ENCODE assay signal across 25 cellular contexts in genomic region chr6:138377844-138378243, GRCh38. TPM values are rescaled to one million over a fixed set of nuclear protein-coding genes. Genes with fewer than 3 reads are reported as not detected.
DNase-seq lines count a peak whose midpoint lies in the region; ATAC-seq and TF ChIP-seq lines count a peak whose summit lies in the region.
"Had no signal": no experiment of that assay in that cellular context is flagged by ENCODE, and none has a peak within 500 bp of the region (broad histone marks: within the 10 kb centered on the region; RNA-seq: fewer than 3 reads in every experiment).

Gene SMIM28, plus strand, starts transcription at chr6:138377905. Its CDS starts 168 bp downstream, at chr6:138378073.

- H3K27me3 Mint-ChIP-seq in endodermal cell (ENCODE audit: insufficient read depth), result no peaks in the 10 kb centered on the region
- peaks cover 5% of the 10 kb centered on the region for H3K27me3 Mint-ChIP-seq in activated T-helper 1 cell treated with anti-CD3 and anti-CD28 coated beads, Interleukin-12 subunit alpha, Interleukin-12 subunit beta, Interleukin-2, Interleukin-4 antibody, amounts not matched to agents 30 ng/mL and 10 ng/mL and 1 ng/mL, durations not matched to agents 14 hours and 24 hours and 36 hours (ENCODE audit: insufficient read depth)

- no peaks in the 10 kb centered on the region for H3K27me3 ChIP-seq in endodermal cell (ENCODE audit: control insufficient read depth, insufficient read depth, low read length, poor library complexity, severe bottlenecking)
- H3K27me3 ChIP-seq: esophagus squamous epithelium, gastroesophageal sphincter had no signal

- no peak for TF ChIP-seq CTCF in C4-2B (conservative IDR thresholded peaks at IDR 0.05)
- TF ChIP-seq CTCF in endodermal cell (conservative IDR thresholded peaks at IDR 0.05), result no peak
- no peak for TF ChIP-seq CTCF in OCI-LY7 (conservative IDR thresholded peaks at IDR 0.05; ENCODE audit: low read length)

- BruUV-seq in OCI-LY7 (replicated peaks; lab: Mats Ljungman, UMichigan), result no TSS peak

- H3K79me2 ChIP-seq in OCI-LY7 (ENCODE audit: insufficient read depth, low read depth, low read length), result no peaks in the 10 kb centered on the region

- H3K4me1 ChIP-seq in endodermal cell (ENCODE audit: control insufficient read depth, insufficient read depth, low read length) (peaks cover 8% of the 10 kb centered on the region), OCI-LY7 (ENCODE audit: insufficient read depth, low read length, poor library complexity, severe bottlenecking) (no peaks in the 10 kb centered on the region)
- H3K4me1 ChIP-seq: esophagus squamous epithelium, gastroesophageal sphincter, HAP-1, tibial artery had no signal

- 85% methylated on average over 6 of the region's 6 CpGs; no CpG with 5 or more reads in 1 of the 2 experiments for WGBS in endodermal cell (ENCODE audit: insufficient coverage in 1 of 2, insufficient read length in 1 of 2), 2 experiments

- no peaks in the 10 kb centered on the region for H3K9me3 Mint-ChIP-seq in endodermal cell
- H3K9me3 Mint-ChIP-seq in activated T-helper 1 cell treated with anti-CD3 and anti-CD28 coated beads, Interleukin-12 subunit alpha, Interleukin-12 subunit beta, Interleukin-2, Interleukin-4 antibody, amounts not matched to agents 30 ng/mL and 10 ng/mL and 1 ng/mL, durations not matched to agents 14 hours and 24 hours and 36 hours, result no peaks in the 10 kb centered on the region
- H3K9me3 Mint-ChIP-seq: effector memory CD8-positive, alpha-beta T cell; natural killer cell treated with Interleukin-12 subunit alpha and Interleukin-12 subunit beta and Interleukin-15 and Interleukin-18, amount 100 ng/mL, for 72 hours had no signal

- no peaks in the 10 kb centered on the region for H3K9me3 ChIP-seq in endodermal cell (ENCODE audit: control insufficient read depth, low read length)
- no peaks in the 10 kb centered on the region for H3K9me3 ChIP-seq in OCI-LY7 (ENCODE audit: low read length)
- H3K9me3 ChIP-seq: esophagus squamous epithelium, gastroesophageal sphincter, HAP-1, tibial artery had no signal

- H3K27ac ChIP-seq in C4-2B, result peak within 1 kb of the TSS; percentile 16; the same call in 1 of the 2 replicates
- no peak within 1 kb of the TSS for H3K27ac ChIP-seq in endodermal cell (ENCODE audit: low read depth, low read length)
- no peak within 1 kb of the TSS for H3K27ac ChIP-seq in OCI-LY7 (ENCODE audit: low read depth, low read length, poor library complexity, severe bottlenecking)
- H3K27ac ChIP-seq: esophagus squamous epithelium, gastroesophageal sphincter, tibial artery had no signal

- H3K27ac Mint-ChIP-seq in endodermal cell, result peak within 1 kb of the TSS; percentile 14
- no peak within 1 kb of the TSS for H3K27ac Mint-ChIP-seq in activated T-helper 1 cell treated with anti-CD3 and anti-CD28 coated beads, Interleukin-12 subunit alpha, Interleukin-12 subunit beta, Interleukin-2, Interleukin-4 antibody, amounts not matched to agents 30 ng/mL and 10 ng/mL and 1 ng/mL, durations not matched to agents 14 hours and 24 hours and 36 hours
- H3K27ac Mint-ChIP-seq: CD4-positive, CD25-positive, alpha-beta regulatory T cell; effector memory CD8-positive, alpha-beta T cell; natural killer cell treated with Interleukin-12 subunit alpha and Interleukin-12 subunit beta and Interleukin-15 and Interleukin-18, amount 100 ng/mL, for 72 hours had no signal

- peaks cover 30% of the 10 kb centered on the region for H3K4me1 Mint-ChIP-seq in endodermal cell
- no peaks in the 10 kb centered on the region for H3K4me1 Mint-ChIP-seq in activated T-helper 1 cell treated with anti-CD3 and anti-CD28 coated beads, Interleukin-12 subunit alpha, Interleukin-12 subunit beta, Interleukin-2, Interleukin-4 antibody, amounts not matched to agents 30 ng/mL and 10 ng/mL and 1 ng/mL, durations not matched to agents 14 hours and 24 hours and 36 hours (ENCODE audit: low read depth)
- H3K4me1 Mint-ChIP-seq: CD4-positive, CD25-positive, alpha-beta regulatory T cell had no signal

- intact Hi-C loops in OCI-LY7 (cut with micrococcal nuclease; ENCODE audit: unreplicated experiment), result no loop called here
- intact Hi-C loops in activated T-helper 1 cell treated with anti-CD3 and anti-CD28 coated beads, Interleukin-12 subunit alpha, Interleukin-12 subunit beta, Interleukin-2, Interleukin-4 antibody, amounts not matched to agents 30 ng/mL and 10 ng/mL and 1 ng/mL, durations not matched to agents 14 hours and 24 hours and 36 hours (cut with micrococcal nuclease), result no loop called here

- H3K4me2 ChIP-seq in OCI-LY7 (ENCODE audit: low read length), result no peak within 1 kb of the TSS

- H3K36me3 ChIP-seq in endodermal cell (ENCODE audit: control insufficient read depth, insufficient read depth, low read length) (no peaks in the 10 kb centered on the region), OCI-LY7 (ENCODE audit: insufficient read depth, low read length) (no peaks in the 10 kb centered on the region)
- H3K36me3 ChIP-seq: esophagus squamous epithelium, gastroesophageal sphincter, HAP-1, tibial artery had no signal

- no peak within 1 kb of the TSS for H3K4me3 Mint-ChIP-seq in endodermal cell
- no peak within 1 kb of the TSS for H3K4me3 Mint-ChIP-seq in activated T-helper 1 cell treated with anti-CD3 and anti-CD28 coated beads, Interleukin-12 subunit alpha, Interleukin-12 subunit beta, Interleukin-2, Interleukin-4 antibody, amounts not matched to agents 30 ng/mL and 10 ng/mL and 1 ng/mL, durations not matched to agents 14 hours and 24 hours and 36 hours
- H3K4me3 Mint-ChIP-seq: effector memory CD8-positive, alpha-beta T cell; natural killer cell treated with Interleukin-12 subunit alpha and Interleukin-12 subunit beta and Interleukin-15 and Interleukin-18, amount 100 ng/mL, for 72 hours had no signal

- H3K9ac ChIP-seq in endodermal cell (ENCODE audit: extremely low read depth, low read length, poor library complexity, severe bottlenecking), result no peak within 1 kb of the TSS

- peak; percentile 51 for DNase-seq in NCI-H1092 (lab: John Stamatoyannopoulos, UW)
- DNase-seq in NCI-H2196 (lab: John Stamatoyannopoulos, UW; ENCODE audit: unreplicated experiment), result peak; percentile 34
- peak; percentile 59 for DNase-seq in endodermal cell
- DNase-seq in OCI-LY7 (ENCODE audit: low spot score), result no peak
- no peak for DNase-seq in activated CD4-positive, alpha-beta T cell treated with anti-CD3 and anti-CD28 coated beads, Interleukin-2, amount 50 U/mL, for 1 hour
- no peak for DNase-seq in activated T-helper 1 cell treated with anti-CD3 and anti-CD28 coated beads, Interleukin-12 subunit alpha, Interleukin-12 subunit beta, Interleukin-2, Interleukin-4 antibody, amounts not matched to agents 30 ng/mL and 10 ng/mL and 1 ng/mL, durations not matched to agents 14 hours and 24 hours and 36 hours (ENCODE audit: low spot score)
- DNase-seq: activated CD4-positive, alpha-beta T cell treated with anti-CD3 and anti-CD28 coated beads for 4 hours; CD4-positive, CD25-positive, alpha-beta regulatory T cell; effector memory CD8-positive, alpha-beta T cell; esophagus squamous epithelium; Kasumi-1; kidney glomerular epithelial cell; NCI-H1436; NCI-H524 treated with DMSO at 0.1 percent for 48 hours; OCI-M1; Right ventricle myocardium superior; stimulated activated naive CD4-positive, alpha-beta T cell treated with Interleukin-2 at 50 U/mL for 16 hours; tibial artery had no signal

- no peak within 1 kb of the TSS for H2AFZ ChIP-seq in OCI-LY7 (ENCODE audit: low read length)

- H4K20me1 ChIP-seq in OCI-LY7 (ENCODE audit: insufficient read depth, low read length), result no peaks in the 10 kb centered on the region

- no peaks in the 10 kb centered on the region for H3K9me2 ChIP-seq in OCI-LY7 (ENCODE audit: insufficient read depth, low read length)

- CTCF ChIA-PET in OCI-LY7 (lab: Charles Lee; ENCODE audit: unreplicated experiment), result no interaction called here

- POLR2A ChIA-PET in OCI-LY7 (lab: Charles Lee), result interaction anchor here (1.0 kb wide), 1 partner anchor 38 kb away, joined by 3 read pairs; no protein-coding TSS in a partner anchor

- no peaks in the 10 kb centered on the region for H3K36me3 Mint-ChIP-seq in endodermal cell (ENCODE audit: low read depth)
- no peaks in the 10 kb centered on the region for H3K36me3 Mint-ChIP-seq in activated T-helper 1 cell treated with anti-CD3 and anti-CD28 coated beads, Interleukin-12 subunit alpha, Interleukin-12 subunit beta, Interleukin-2, Interleukin-4 antibody, amounts not matched to agents 30 ng/mL and 10 ng/mL and 1 ng/mL, durations not matched to agents 14 hours and 24 hours and 36 hours (ENCODE audit: low read depth)
- H3K36me3 Mint-ChIP-seq: CD4-positive, CD25-positive, alpha-beta regulatory T cell; natural killer cell treated with Interleukin-12 subunit alpha and Interleukin-12 subunit beta and Interleukin-15 and Interleukin-18, amount 100 ng/mL, for 72 hours had no signal

- H3K4me3 ChIP-seq in endodermal cell (ENCODE audit: low read length), result no peak within 1 kb of the TSS
- H3K4me3 ChIP-seq in OCI-LY7 (ENCODE audit: low read depth, low read length, poor library complexity, severe bottlenecking), result no peak within 1 kb of the TSS
- H3K4me3 ChIP-seq: esophagus squamous epithelium, gastroesophageal sphincter, HAP-1, tibial artery had no signal

- ATAC-seq in GM21825 (IDR thresholded peaks at IDR 0.05; ENCODE audit: unreplicated experiment), result no peak
- ATAC-seq: effector memory CD8-positive, alpha-beta T cell; gastroesophageal sphincter; natural killer cell treated with Interleukin-12 subunit alpha and Interleukin-12 subunit beta and Interleukin-15 and Interleukin-18, amount 100 ng/mL, for 72 hours had no signal

RNA-seq across cellular contexts. Expression of gene SMIM28, which starts in this region (rescaled TPM):
- total RNA-seq in endodermal cell, result under 1 TPM in 1 of 2 donors, not detected in 1; 0.33 TPM
- not detected for polyA plus RNA-seq in endodermal cell (2013, experiment 1 of 2)
- polyA plus RNA-seq in endodermal cell (2013, experiment 2 of 2), result not detected
- not detected in 2 replicates for total RNA-seq in OCI-LY7 (2014; rRNA removed; shearing (Covaris generic))
- not detected in 2 replicates for total RNA-seq in OCI-LY7 (2022)
- not detected in 2 replicates for total RNA-seq in activated T-helper 1 cell treated with anti-CD3 and anti-CD28 coated beads, Interleukin-12 subunit alpha, Interleukin-12 subunit beta, Interleukin-2, Interleukin-4 antibody, amounts not matched to agents 30 ng/mL and 10 ng/mL and 1 ng/mL, durations not matched to agents 14 hours and 24 hours and 36 hours
- total RNA-seq: CD4-positive, CD25-positive, alpha-beta regulatory T cell; esophagus squamous epithelium; HT-29; mesenteric fat pad; natural killer cell treated with Interleukin-12 subunit alpha and Interleukin-12 subunit beta and Interleukin-15 and Interleukin-18, amount 100 ng/mL, for 72 hours; Right ventricle myocardium superior had no signal
- polyA plus RNA-seq: CD4-positive, CD25-positive, alpha-beta regulatory T cell had no signal

Comparison
In these comparisons a context has a peak if more than half of its experiments do, and no peak if none do; other contexts are left out.
1. Peak in DNase-seq in endodermal cell; RNA of the gene not detected or under 1 TPM.
2. DNase-seq: peak in NCI-H1092 (single experiment) and NCI-H2196 (single experiment); none in OCI-LY7 (single experiment), activated CD4-positive, alpha-beta T cell treated with anti-CD3 and anti-CD28 coated beads, Interleukin-2, amount 50 U/mL, for 1 hour (single experiment) and activated T-helper 1 cell treated with anti-CD3 and anti-CD28 coated beads, Interleukin-12 subunit alpha, Interleukin-12 subunit beta, Interleukin-2, Interleukin-4 antibody, amounts not matched to agents 30 ng/mL and 10 ng/mL and 1 ng/mL, durations not matched to agents 14 hours and 24 hours and 36 hours (single experiment).